Comparison of ENCODE assay signal across 2 cellular contexts in genomic region chr10:30724296-30724695, GRCh38.
TF ChIP-seq lines count a peak whose summit lies in the region.

No MANE protein-coding gene starts in this region.

TF ChIP-seq in K562, 482 proteins besides CTCF, POLR2A, EP300 and RAD21 (continued from another document):
- TF ChIP-seq NR0B1 (IDR thresholded peaks at IDR 0.05; ENCODE audit: partially characterized antibody) = no peak
TF ChIP-seq in K562: peak in this region for 1.

TF ChIP-seq in WTC11, 78 proteins besides CTCF, POLR2A, EP300 and RAD21 (continued from another document):
- TF ChIP-seq AFF4 (CRISPR knock-in tag; IDR thresholded peaks at IDR 0.05; ENCODE audit: borderline replicate concordance) (no peak), ZBTB21 (CRISPR knock-in tag; IDR thresholded peaks at IDR 0.05; ENCODE audit: borderline replicate concordance) (no peak), FOXJ3 (CRISPR knock-in tag; IDR thresholded peaks at IDR 0.05; ENCODE audit: borderline replicate concordance) (no peak), SP1 (CRISPR knock-in tag; conservative IDR thresholded peaks at IDR 0.05) (no peak), USF1 (CRISPR knock-in tag; IDR thresholded peaks at IDR 0.05) (no peak)
